ENCODE assay signal across 1 cellular context in genomic region chr1:161086457-161086856, GRCh38.
TF ChIP-seq lines count a peak whose summit lies in the region.

No MANE protein-coding gene starts in this region.

TF ChIP-seq in A549, 52 proteins besides CTCF, POLR2A, EP300 and RAD21:
- TF ChIP-seq JUNB (IDR thresholded peaks at IDR 0.05) (no peak), CBX2 (IDR thresholded peaks at IDR 0.05; ENCODE audit: borderline replicate concordance, low read depth) (no peak), CBX8 (IDR thresholded peaks at IDR 0.05) (no peak), HOXB5 (CRISPR knock-in tag; IDR thresholded peaks at IDR 0.05) (no peak), EHMT2 (IDR thresholded peaks at IDR 0.05; ENCODE audit: low read depth) (no peak), HDAC2 (IDR thresholded peaks at IDR 0.05) (no peak)
